1 cellular context compared by ENCODE assay signal in genomic region chr7:92681633-92682032, GRCh38.
TF ChIP-seq lines count a peak whose summit lies in the region.

No MANE protein-coding gene starts in this region.

TF ChIP-seq in H1, 55 proteins besides CTCF, POLR2A, EP300 and RAD21 (continued from another document):
- TF ChIP-seq POLR2AphosphoS5 (IDR thresholded peaks at IDR 0.05; ENCODE audit: low read depth, low read length) = no peak
- no peak for TF ChIP-seq RNF2 (IDR thresholded peaks at IDR 0.05; ENCODE audit: borderline replicate concordance, low read depth, low read length, missing control alignments, poor library complexity, severe bottlenecking)
- TF ChIP-seq KDM4A (IDR thresholded peaks at IDR 0.05; ENCODE audit: low read depth, low read length, severe bottlenecking) = no peak
- no peak for TF ChIP-seq TEAD4 (IDR thresholded peaks at IDR 0.05; ENCODE audit: low read depth, low read length)
